In the genomic region with DNA sequence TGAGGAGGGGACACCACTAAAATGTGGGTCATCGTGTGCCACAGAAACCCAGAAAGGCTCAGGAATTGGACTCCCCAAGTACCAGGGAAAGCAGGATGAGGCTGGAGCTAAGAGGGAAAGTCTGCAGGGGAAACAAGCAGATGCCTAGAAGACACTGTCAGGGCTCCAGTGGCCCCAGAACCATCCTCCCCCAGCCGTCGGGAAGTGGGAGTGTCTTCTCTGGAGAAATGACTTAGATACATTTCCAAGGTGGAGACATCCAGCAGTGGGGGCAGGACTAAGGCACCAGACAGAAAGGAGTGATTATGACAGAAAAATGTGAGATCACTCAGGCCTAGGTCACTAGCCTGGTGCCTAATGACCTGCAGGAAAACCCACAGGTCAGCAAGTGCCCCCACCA, we compare ENCODE assay signal across 30 cellular contexts. TPM values are rescaled to one million over a fixed set of nuclear protein-coding genes. Genes with fewer than 3 reads are reported as not detected.
"Had no signal": no experiment of that assay in that cellular context is flagged by ENCODE, and none has a peak within 500 bp of the region (broad histone marks: within the 10 kb centered on the region; RNA-seq: fewer than 3 reads in every experiment).

No MANE protein-coding gene starts in this region.

- H3K9me3 ChIP-seq: ascending aorta, MG63, SJCRH30 had no signal

- DNase-seq: activated CD4-positive, alpha-beta T cell treated with anti-CD3 and anti-CD28 coated beads, Interleukin-2, amount 10 ng/mL, durations not matched to agents 24 days and 14 days; activated CD4-positive, alpha-beta T cell treated with anti-CD3 and anti-CD28 coated beads, Interleukin-2, amount 50 U/mL, for 4 hours; activated CD8-positive, alpha-beta T cell treated with anti-CD3 and anti-CD28 coated beads, Interleukin-2, amount 10 ng/mL, durations not matched to agents 7 days and 5 days; activated gamma-delta T cell; activated naive CD4-positive, alpha-beta T cell treated with Interleukin-2 at 50 U/mL for 16 hours; activated naive CD8-positive, alpha-beta T cell treated with anti-CD3 and anti-CD28 coated beads, Interleukin-2, amount 10 ng/mL, durations not matched to agents 7 days and 5 days; activated T-cell treated with anti-CD3 and anti-CD28 coated beads, Interleukin-2, amount 50 U/mL, for 24 hours; amygdala; Kasumi-1; MG63; NCI-H1048; NCI-H1105 treated with DMSO at 0.1 percent for 48 hours; NCI-H1436; NCI-H1694; NCI-H2029; NCI-H510A; NCI-H526; NCI-H748 treated with DMSO at 0.1 percent for 48 hours; PC-9; Right ventricle myocardium superior; T1000 had no signal

- H3K27ac ChIP-seq: ascending aorta, cardiac muscle cell, PC-9, SK-N-MC had no signal

- H3K36me3 Mint-ChIP-seq: activated naive CD4-positive, alpha-beta T cell treated with anti-CD3 and anti-CD28 coated beads, Interleukin-2, amount 50 U/mL, for 24 hours; activated naive CD8-positive, alpha-beta T cell treated with anti-CD3 and anti-CD28 coated beads, Interleukin-2, amount 10 ng/mL, durations not matched to agents 7 days and 5 days had no signal

- H2AFZ ChIP-seq: PC-9 had no signal

- H3K4me1 Mint-ChIP-seq: activated CD4-positive, alpha-beta T cell treated with anti-CD3 and anti-CD28 coated beads, Interleukin-2, amount 10 ng/mL, durations not matched to agents 24 days and 14 days; activated naive CD4-positive, alpha-beta T cell treated with anti-CD3 and anti-CD28 coated beads, Interleukin-2, amount 50 U/mL, for 24 hours; activated naive CD8-positive, alpha-beta T cell treated with anti-CD3 and anti-CD28 coated beads, Interleukin-2, amount 10 ng/mL, durations not matched to agents 7 days and 5 days had no signal

- H3K9me3 Mint-ChIP-seq: activated CD4-positive, alpha-beta T cell treated with anti-CD3 and anti-CD28 coated beads, Interleukin-2, amount 10 ng/mL, durations not matched to agents 24 days and 14 days; activated naive CD4-positive, alpha-beta T cell treated with anti-CD3 and anti-CD28 coated beads, Interleukin-2, amount 50 U/mL, for 24 hours; activated naive CD8-positive, alpha-beta T cell treated with anti-CD3 and anti-CD28 coated beads, Interleukin-2, amount 10 ng/mL, durations not matched to agents 7 days and 5 days; activated T-cell treated with anti-CD3 and anti-CD28 coated beads, Interleukin-2, amount 50 U/mL, for 24 hours; activated T-helper 2 cell treated with anti-CD3 and anti-CD28 coated beads, Interferon-gamma antibody, Interleukin-2, Interleukin-4, amounts not matched to agents 10 μg/mL and 5 μg/mL and 100 μg/mL, durations not matched to agents 14 hours and 24 hours and 36 hours had no signal

- H3K27me3 ChIP-seq: ascending aorta, MG63, SJCRH30 had no signal

- ATAC-seq: activated CD8-positive, alpha-beta T cell treated with anti-CD3 and anti-CD28 coated beads, Interleukin-2, amount 10 ng/mL, durations not matched to agents 7 days and 5 days had no signal

- H3K4me2 ChIP-seq: PC-9 had no signal

- H3K27ac Mint-ChIP-seq: activated CD4-positive, alpha-beta T cell treated with anti-CD3 and anti-CD28 coated beads, Interleukin-2, amount 10 ng/mL, durations not matched to agents 24 days and 14 days; activated CD8-positive, alpha-beta T cell treated with anti-CD3 and anti-CD28 coated beads, Interleukin-2, amount 10 ng/mL, durations not matched to agents 7 days and 5 days; activated naive CD4-positive, alpha-beta T cell treated with anti-CD3 and anti-CD28 coated beads, Interleukin-2, amount 50 U/mL, for 24 hours; activated naive CD8-positive, alpha-beta T cell treated with anti-CD3 and anti-CD28 coated beads, Interleukin-2, amount 10 ng/mL, durations not matched to agents 7 days and 5 days; activated T-cell treated with anti-CD3 and anti-CD28 coated beads, Interleukin-2, amount 50 U/mL, for 24 hours; activated T-helper 2 cell treated with anti-CD3 and anti-CD28 coated beads, Interferon-gamma antibody, Interleukin-2, Interleukin-4, amounts not matched to agents 10 μg/mL and 5 μg/mL and 100 μg/mL, durations not matched to agents 14 hours and 24 hours and 36 hours had no signal

- H3K4me3 ChIP-seq: ascending aorta, cardiac muscle cell, MG63, PC-9, SJCRH30, SK-N-MC had no signal

- H3K36me3 ChIP-seq: ascending aorta, cardiac muscle cell, MG63, SJCRH30 had no signal

- H3K4me3 Mint-ChIP-seq: activated CD4-positive, alpha-beta T cell treated with anti-CD3 and anti-CD28 coated beads, Interleukin-2, amount 10 ng/mL, durations not matched to agents 24 days and 14 days; activated CD8-positive, alpha-beta T cell treated with anti-CD3 and anti-CD28 coated beads, Interleukin-2, amount 10 ng/mL, durations not matched to agents 7 days and 5 days; activated naive CD4-positive, alpha-beta T cell treated with anti-CD3 and anti-CD28 coated beads, Interleukin-2, amount 50 U/mL, for 24 hours; activated naive CD8-positive, alpha-beta T cell treated with anti-CD3 and anti-CD28 coated beads, Interleukin-2, amount 10 ng/mL, durations not matched to agents 7 days and 5 days; activated T-cell treated with anti-CD3 and anti-CD28 coated beads, Interleukin-2, amount 50 U/mL, for 24 hours had no signal

RNA-seq across cellular contexts. Expression of a gene that starts 36.0 kb away (rescaled TPM):
- total RNA-seq: activated CD4-positive, alpha-beta T cell treated with anti-CD3 and anti-CD28 coated beads, Interleukin-2, amount 10 ng/mL, durations not matched to agents 24 days and 14 days; activated CD8-positive, alpha-beta T cell treated with anti-CD3 and anti-CD28 coated beads, Interleukin-2, amount 10 ng/mL, durations not matched to agents 7 days and 5 days; activated naive CD8-positive, alpha-beta T cell treated with anti-CD3 and anti-CD28 coated beads, Interleukin-2, amount 10 ng/mL, durations not matched to agents 7 days and 5 days; activated T-helper 2 cell treated with anti-CD3 and anti-CD28 coated beads, Interferon-gamma antibody, Interleukin-2, Interleukin-4, amounts not matched to agents 10 μg/mL and 5 μg/mL and 100 μg/mL, durations not matched to agents 14 hours and 24 hours and 36 hours; ascending aorta; cardiac muscle cell; OCI-LY7; T-helper 1 cell treated with Interleukin-12 subunit alpha and Interleukin-12 subunit beta and Interleukin-4 antibody, amounts not matched to agents 30 ng/mL and 1 ng/mL, for 36 hours; T-helper 2 cell treated with Interferon-gamma antibody and Interleukin-4, amounts not matched to agents 100 ng/mL and 5 ng/mL, for 36 hours had no signal
- polyA plus RNA-seq: cardiac muscle cell had no signal
